ENCODE assay signal across 14 cellular contexts in genomic region chr4:138238521-138239292, GRCh38. TPM values are rescaled to one million over a fixed set of nuclear protein-coding genes. Genes with fewer than 3 reads are reported as not detected.
DNase-seq lines count a peak whose midpoint lies in the region; TF ChIP-seq lines count a peak whose summit lies in the region.
"Had no signal": no experiment of that assay in that cellular context is flagged by ENCODE, and none has a peak within 500 bp of the region (broad histone marks: within the 10 kb centered on the region; RNA-seq: fewer than 3 reads in every experiment).

No MANE protein-coding gene starts in this region.

- H4K20me1 ChIP-seq in osteoblast (ENCODE audit: insufficient read depth, low read length), result no peaks in the 10 kb centered on the region

- peaks cover 2% of the 10 kb centered on the region; the same call in 1 of the 2 replicates for H3K36me3 ChIP-seq in ES-I3 (ENCODE audit: insufficient read depth, low read length)
- no peaks in the 10 kb centered on the region for H3K36me3 ChIP-seq in osteoblast (ENCODE audit: insufficient read depth, low read length)

- peaks cover 18% of the 10 kb centered on the region for H3K4me1 ChIP-seq in ES-I3 (ENCODE audit: insufficient read depth, low read length)
- peaks cover 31% of the 10 kb centered on the region for H3K4me1 ChIP-seq in osteoblast (ENCODE audit: insufficient read depth, low read length)

- H3K27me3 ChIP-seq in dorsolateral prefrontal cortex, result no peaks in the 10 kb centered on the region
- no peaks in the 10 kb centered on the region for H3K27me3 ChIP-seq in osteoblast (ENCODE audit: insufficient read depth, low read length)

- peaks cover 19% of the 10 kb centered on the region for H3K79me2 ChIP-seq in osteoblast (ENCODE audit: insufficient read depth, low read length)

- H3K4me2 ChIP-seq in osteoblast (ENCODE audit: insufficient read depth, low read length), result peak overlapping the region; percentile 54

- H3K9me3 ChIP-seq in ES-I3 (ENCODE audit: control insufficient read depth, insufficient read depth, low read length) (no peaks in the 10 kb centered on the region), osteoblast (ENCODE audit: low read depth, low read length) (no peaks in the 10 kb centered on the region)

- H2AFZ ChIP-seq in osteoblast (ENCODE audit: low read length), result peak overlapping the region; percentile 32

- intact Hi-C loops in dorsolateral prefrontal cortex (cut with DNase I), result no loop called here

- no peak for TF ChIP-seq POLR2A in NB4 (IDR thresholded peaks at IDR 0.05; ENCODE audit: extremely low read depth, insufficient read length)

- TF ChIP-seq CTCF in NB4 (IDR thresholded peaks at IDR 0.05; ENCODE audit: low read depth, low read length), result no peak
- no peak for TF ChIP-seq CTCF in dorsolateral prefrontal cortex (IDR thresholded peaks at IDR 0.05 in 54 of 56, conservative IDR thresholded peaks at IDR 0.05 in 2 of 56; ENCODE audit: low read depth in 1 of 56, partially characterized antibody in 56 of 56)
- TF ChIP-seq CTCF in osteoblast (IDR thresholded peaks at IDR 0.05; ENCODE audit: extremely low read depth, low read depth, low read length), result no peak

- peak overlapping the region; percentile 77 for H3K4me3 ChIP-seq in NB4 (ENCODE audit: low read depth, low read length)
- peak overlapping the region in 55 of 59 donors; percentile 1 to 70 (median 55) for H3K4me3 ChIP-seq in dorsolateral prefrontal cortex
- H3K4me3 ChIP-seq in osteoblast (ENCODE audit: insufficient read depth, low read length), result no peak overlapping the region

- H3K9ac ChIP-seq in ES-I3 (ENCODE audit: low read depth, low read length), result peak overlapping the region; percentile 93; the same call in 1 of the 2 replicates

- H3K27ac ChIP-seq in dorsolateral prefrontal cortex (peak overlapping the region in 36 of 59 donors; percentile 0 to 89 (median 54)), osteoblast (ENCODE audit: low read depth, low read length) (no peak overlapping the region)

- DNase-seq in NB4 (ENCODE audit: low read depth) (no peak), dorsolateral prefrontal cortex (no peak), osteoblast (ENCODE audit: insufficient read length, low spot score, missing footprints) (no peak), amygdala (lab: John Stamatoyannopoulos, UW) (no peak), NCI-H510A (lab: John Stamatoyannopoulos, UW) (no peak)
- no peak for DNase-seq in NK-92 treated with Interleukin-12 subunit alpha and Interleukin-12 subunit beta, amount 100 ng/mL, for 24 hours (lab: John Stamatoyannopoulos, UW)
- DNase-seq: activated CD4-positive, CD25-positive, alpha-beta regulatory T cell treated with anti-CD3 and anti-CD28 coated beads, Interleukin-2, amount 50 U/mL, for 72 hours; activated T-cell treated with anti-CD3 and anti-CD28 coated beads, Interleukin-2, amount 50 U/mL, for 1 hour; amniotic stem cell; left colon; naive thymus-derived CD8-positive, alpha-beta T cell; NCI-H1048; right cardiac atrium had no signal

RNA-seq across cellular contexts. Expression of gene SLC7A11, which starts 3.4 kb away (rescaled TPM):
- total RNA-seq in dorsolateral prefrontal cortex (10 to 100 TPM; 11.1 to 72.6 (median 26.2) TPM), osteoblast (46.3 and 55.7 TPM in 2 replicates)
